8 cellular contexts compared by ENCODE assay signal in genomic region chr3:194520682-194521162, GRCh38. TPM values are rescaled to one million over a fixed set of nuclear protein-coding genes. Genes with fewer than 3 reads are reported as not detected.
DNase-seq lines count a peak whose midpoint lies in the region; ATAC-seq and TF ChIP-seq lines count a peak whose summit lies in the region.
"Not testable (repeated sequence)": the region's sequence is repeated elsewhere in the genome, so short reads cannot be mapped to it uniquely, and the experiment has no call there.

No MANE protein-coding gene starts in this region.

- H2AFZ ChIP-seq in mesenchymal stem cell (ENCODE audit: low read depth, low read length): not testable (repeated sequence)

- H3K27ac ChIP-seq in adrenal gland: peak overlapping the region in 3 of 5 donors; percentile 45 to 75 (median 65)
- H3K27ac ChIP-seq in mesenchymal stem cell (ENCODE audit: low read length, poor library complexity, severe bottlenecking): not testable (repeated sequence)

- H3K18ac ChIP-seq in mesenchymal stem cell (ENCODE audit: low read depth in 1 of 2, low read length in 2 of 2): peak overlapping the region in 1 of 2 experiments; percentile 40

- not testable (repeated sequence) for H3K4me3 Mint-ChIP-seq in T-helper 17 cell

- H3K9me3 ChIP-seq in T-helper 17 cell (ENCODE audit: control insufficient read depth, low read length, poor library complexity, severe bottlenecking); adrenal gland (replicated peaks in 1 of 3); mesenchymal stem cell (ENCODE audit: control insufficient read depth, low read length): not testable (repeated sequence)

- not testable (repeated sequence) for H2BK120ac ChIP-seq in mesenchymal stem cell (ENCODE audit: low read depth, low read length)

- not testable (repeated sequence) for DNase-seq in T-helper 17 cell, adrenal gland, mesenchymal stem cell
- DNase-seq in activated CD8-positive, alpha-beta memory T cell treated with anti-CD3 and anti-CD28 coated beads, Interleukin-2, amount 50 U/mL, for 24 hours (ENCODE audit: extremely low read depth): peak; percentile 54
- DNase-seq in stimulated activated CD4-positive, alpha-beta T cell treated with anti-CD3 and anti-CD28 coated beads, Interleukin-2, amount 100 ng/mL, for 24 hours: peak; percentile 75 to 80
- peak; percentile 80 for DNase-seq in stimulated activated naive CD4-positive, alpha-beta T cell treated with Interleukin-2 at 50 U/mL for 16 hours (lab: John Stamatoyannopoulos, UW)

- ATAC-seq in GM18909 (IDR thresholded peaks at IDR 0.05; ENCODE audit: poor library complexity, unreplicated experiment) (peak; percentile 50), HG03432 (IDR thresholded peaks at IDR 0.05; ENCODE audit: unreplicated experiment) (peak; percentile 47), T-helper 17 cell (peak; percentile 59)

- not testable (repeated sequence) for H2BK15ac ChIP-seq in mesenchymal stem cell (ENCODE audit: low read depth, poor library complexity, severe bottlenecking)

- not testable (repeated sequence) for H3K4ac ChIP-seq in mesenchymal stem cell (ENCODE audit: low read depth in 1 of 2, low read length in 2 of 2)

- H3K27me3 ChIP-seq in adrenal gland; mesenchymal stem cell (ENCODE audit: control insufficient read depth in 1 of 2, insufficient read depth in 1 of 2, low read length in 2 of 2): not testable (repeated sequence)

- H3K4me1 ChIP-seq in adrenal gland (replicated peaks in 1 of 2): peaks cover 12 to 18% of the 10 kb centered on the region in 2 donors
- H3K4me1 ChIP-seq in mesenchymal stem cell (ENCODE audit: control insufficient read depth, insufficient read depth, low read depth, low read length): not testable (repeated sequence)

- not testable (repeated sequence) for H3K23ac ChIP-seq in mesenchymal stem cell (ENCODE audit: low read length in 2 of 2)

- peak overlapping the region in 1 of 2 experiments; percentile 54 for H2BK12ac ChIP-seq in mesenchymal stem cell (ENCODE audit: low read length in 2 of 2)

- not testable (repeated sequence) for H3K4me1 Mint-ChIP-seq in T-helper 17 cell

- H4K8ac ChIP-seq in mesenchymal stem cell (ENCODE audit: low read length): not testable (repeated sequence)

- H3K79me1 ChIP-seq in mesenchymal stem cell (replicated peaks; ENCODE audit: low read length, poor library complexity, severe bottlenecking): not testable (repeated sequence)

- not testable (repeated sequence) for H2AK5ac ChIP-seq in mesenchymal stem cell (ENCODE audit: low read length, severe bottlenecking)

- H3K4me3 ChIP-seq in adrenal gland; mesenchymal stem cell (ENCODE audit: insufficient read depth in 1 of 2, low read depth in 1 of 2, low read length in 2 of 2): not testable (repeated sequence)

- not testable (repeated sequence) for H2BK5ac ChIP-seq in mesenchymal stem cell (ENCODE audit: low read depth, low read length, poor library complexity, severe bottlenecking)

- H3K14ac ChIP-seq in mesenchymal stem cell (ENCODE audit: low read length in 2 of 2): not testable (repeated sequence)

- peak overlapping the region; percentile 48 for H3K9ac ChIP-seq in mesenchymal stem cell (ENCODE audit: low read length)

- H4K91ac ChIP-seq in mesenchymal stem cell (ENCODE audit: low read length): not testable (repeated sequence)

- not testable (repeated sequence) for H3K27me3 Mint-ChIP-seq in T-helper 17 cell

- not testable (repeated sequence) for H3K36me3 Mint-ChIP-seq in T-helper 17 cell (ENCODE audit: low read depth)

- intact Hi-C loops in adrenal gland (cut with DNase I): loop anchor here in 1 of 2 donors (5.0 kb wide), 1 partner anchor 33 kb away; the partner anchor contains the start of gene ATP13A3

- H3K36me3 ChIP-seq in adrenal gland (replicated peaks in 1 of 2); mesenchymal stem cell (ENCODE audit: control insufficient read depth in 1 of 2, insufficient read depth in 2 of 2, low read depth in 1 of 2, low read length in 2 of 2): not testable (repeated sequence)

- 67 to 88% (median 80%) methylated on average over 8 of the region's 8 CpGs for WGBS in adrenal gland, 4 donors
- 86% methylated on average over 8 of the region's 8 CpGs for WGBS in mesenchymal stem cell

- not testable (repeated sequence) for TF ChIP-seq CTCF in adrenal gland (IDR thresholded peaks at IDR 0.05)

- not testable (repeated sequence) for TF ChIP-seq POLR2A in adrenal gland (IDR thresholded peaks at IDR 0.05)

- H3K27ac Mint-ChIP-seq in T-helper 17 cell: peak overlapping the region; percentile 9

- not testable (repeated sequence) for H3K4me2 ChIP-seq in mesenchymal stem cell (ENCODE audit: low read length, poor library complexity, severe bottlenecking)

RNA-seq across cellular contexts. Expression of gene ATP13A3, which starts 33.9 kb away (rescaled TPM):
- 10 to 100 TPM; 65.6 to 81.0 TPM for total RNA-seq in T-helper 17 cell
- 100 to 1,000 TPM in 3 of 8 donors, 10 to 100 TPM in 5; 30.6 to 111 (median 83.6) TPM for total RNA-seq in adrenal gland
- polyA plus RNA-seq in adrenal gland: 10 to 100 TPM; 17.6 to 43.2 (median 22.6) TPM
- 52.5 TPM for polyA plus RNA-seq in mesenchymal stem cell (2013, experiment 1 of 2)
- 54.3 TPM for polyA plus RNA-seq in mesenchymal stem cell (2013, experiment 2 of 2)
